Comparison of ENCODE assay signal across 9 cellular contexts in genomic region chr19:17073869-17074627, GRCh38. TPM values are rescaled to one million over a fixed set of nuclear protein-coding genes. Genes with fewer than 3 reads are reported as not detected.
A peak's percentile ranks its signal among the peaks of the same experiment; 100 is the strongest.
DNase-seq lines count a peak whose midpoint lies in the region; ATAC-seq, FAIRE-seq and TF ChIP-seq lines count a peak whose summit lies in the region.
"Had no signal": no experiment of that assay in that cellular context is flagged by ENCODE, and none has a peak within 500 bp of the region (broad histone marks: within the 10 kb centered on the region; RNA-seq: fewer than 3 reads in every experiment).

No MANE protein-coding gene starts in this region.

- H3K36me3 ChIP-seq in cardiac muscle cell, result no peaks in the 10 kb centered on the region
- H3K36me3 ChIP-seq in pancreas, result no peaks in the 10 kb centered on the region

- 37 to 40% methylated on average over 18 of the region's 18 CpGs for WGBS in pancreas, 2 donors

- no peak overlapping the region for H3K27ac ChIP-seq in cardiac muscle cell
- H3K27ac ChIP-seq in pancreas, result peak overlapping the region in 2 of 4 donors; percentile 69 to 72

- H3K9me3 ChIP-seq in cardiac muscle cell (ENCODE audit: low read depth), result no peaks in the 10 kb centered on the region
- no peaks in the 10 kb centered on the region for H3K9me3 ChIP-seq in pancreas

- H3K4me3 Mint-ChIP-seq in endothelial cell (ENCODE audit: unreplicated experiment), result peak overlapping the region; percentile 95

- FAIRE-seq in pancreas (lab: Jason Lieb, UNC), result no peak
- FAIRE-seq: islet of Langerhans had no signal

- peaks cover 9% of the 10 kb centered on the region for H3K36me3 Mint-ChIP-seq in endothelial cell (ENCODE audit: low read depth, unreplicated experiment)

- H3K4me1 ChIP-seq in cardiac muscle cell (ENCODE audit: low read depth) (peaks cover 11% of the 10 kb centered on the region), pancreas (peaks cover 0 to 17% (median 0%) of the 10 kb centered on the region in 3 donors)

- no peak for TF ChIP-seq CTCF in cardiac muscle cell (IDR thresholded peaks at IDR 0.05; ENCODE audit: low read depth, low read length)
- TF ChIP-seq CTCF in endothelial cell (IDR thresholded peaks at IDR 0.05; ENCODE audit: unreplicated experiment), result no peak
- no peak for TF ChIP-seq CTCF in pancreas (IDR thresholded peaks at IDR 0.05)

- intact Hi-C loops in left cardiac atrium (cut with DNase I), result no loop called here
- intact Hi-C loops in pancreas (cut with DNase I), result no loop called here

- DNase-seq in cardiac muscle cell (ENCODE audit: low read depth in 1 of 2, low spot score in 1 of 2) (no peak), left cardiac atrium (no peak), OCI-M1 (lab: John Stamatoyannopoulos, UW) (peak; percentile 57), endothelial cell (ENCODE audit: low spot score) (no peak), pancreas (peak in 1 of 6 donors; percentile 24), epidermal melanocyte (ENCODE audit: insufficient read length, low spot score) (no peak)
- DNase-seq in effector CD8-positive, alpha-beta T cell (lab: John Stamatoyannopoulos, UW), result no peak

- H3K27ac Mint-ChIP-seq in endothelial cell (ENCODE audit: unreplicated experiment), result no peak overlapping the region

- peaks cover 5% of the 10 kb centered on the region for H3K27me3 Mint-ChIP-seq in endothelial cell (ENCODE audit: unreplicated experiment)

- ATAC-seq in left cardiac atrium, result no peak
- ATAC-seq in pancreas, result no peak
- ATAC-seq in HG03175 (IDR thresholded peaks at IDR 0.05; ENCODE audit: unreplicated experiment), result no peak

- H3K4me3 ChIP-seq in cardiac muscle cell (peak overlapping the region; percentile 44), pancreas (peak overlapping the region; percentile 51 to 95 (median 81))

- peaks cover 39% of the 10 kb centered on the region for H3K4me1 Mint-ChIP-seq in endothelial cell (ENCODE audit: unreplicated experiment)

- no peaks in the 10 kb centered on the region for H3K9me3 Mint-ChIP-seq in endothelial cell (ENCODE audit: unreplicated experiment)

- no peaks in the 10 kb centered on the region for H3K27me3 ChIP-seq in cardiac muscle cell
- no peaks in the 10 kb centered on the region for H3K27me3 ChIP-seq in pancreas

RNA-seq across cellular contexts. Expression of gene HAUS8, which starts 1.2 kb away (rescaled TPM):
- 4.1 and 14.2 TPM in 2 replicates for total RNA-seq in cardiac muscle cell
- 11.5 and 16.3 TPM in 2 replicates for polyA plus RNA-seq in cardiac muscle cell
- total RNA-seq in left cardiac atrium, result 1 to 10 TPM; 3.9 to 5.0 TPM
- 6.9 TPM for total RNA-seq in endothelial cell (ENCODE audit: unreplicated experiment)
- 1 to 10 TPM; 2.0 to 5.6 (median 2.1) TPM for total RNA-seq in pancreas
- 10 to 100 TPM in 1 of 2 donors, 1 to 10 TPM in 1; 6.5 to 12.0 TPM for polyA plus RNA-seq in pancreas

RNA-seq across cellular contexts. Expression of gene MYO9B, which starts 1.5 kb away (rescaled TPM):
- total RNA-seq in cardiac muscle cell (47.9 and 50.8 TPM in 2 replicates), left cardiac atrium (10 to 100 TPM; 32.5 to 44.6 TPM), endothelial cell (ENCODE audit: unreplicated experiment) (62.4 TPM), pancreas (10 to 100 TPM; 16.6 to 49.2 (median 20.8) TPM)
- polyA plus RNA-seq in cardiac muscle cell (17.7 and 20.8 TPM in 2 replicates), pancreas (10 to 100 TPM; 40.9 to 53.4 TPM)

RNA-seq across cellular contexts. Expression of gene CPAMD8, which starts 47.4 kb away (rescaled TPM):
- total RNA-seq in cardiac muscle cell (31.8 and 53.4 TPM in 2 replicates), left cardiac atrium (10 to 100 TPM in 1 of 2 donors, 1 to 10 TPM in 1; 8.9 to 11.3 TPM), endothelial cell (ENCODE audit: unreplicated experiment) (4.8 TPM), pancreas (1 to 10 TPM in 3 of 6 donors, under 1 TPM in 3; 0.60 to 4.2 (median 0.99) TPM)
- polyA plus RNA-seq in cardiac muscle cell (18.1 and 27.1 TPM in 2 replicates), pancreas (1 to 10 TPM; 3.0 to 5.2 TPM)
